1 cellular context compared by ENCODE assay signal in genomic region chr5:16392718-16393117, GRCh38.
TF ChIP-seq lines count a peak whose summit lies in the region.

No MANE protein-coding gene starts in this region.

TF ChIP-seq in K562, 482 proteins besides CTCF, POLR2A, EP300 and RAD21:
- TF ChIP-seq GABPA (tag; conservative IDR thresholded peaks at IDR 0.05; ENCODE audit: low read depth) (peak; percentile 35; the same call in 1 of the 2 replicates), DACH1 (IDR thresholded peaks at IDR 0.05; ENCODE audit: partially characterized antibody) (peak; percentile 60), FOSL1 (tag; conservative IDR thresholded peaks at IDR 0.05) (peak; percentile 82), JUND (IDR thresholded peaks at IDR 0.05; ENCODE audit: borderline replicate concordance, low read depth, low read length) (peak; percentile 67; the same call in 1 of the 2 replicates), JUND (tag; IDR thresholded peaks at IDR 0.05; ENCODE audit: borderline replicate concordance, low read depth, low read length) (peak; percentile 70; the same call in 2 of the 3 replicates), ARID1B (IDR thresholded peaks at IDR 0.05) (peak; percentile 35; the same call in 1 of the 2 replicates), RERE (CRISPR knock-in tag; IDR thresholded peaks at IDR 0.05; ENCODE audit: borderline replicate concordance) (no peak), NFE2 (IDR thresholded peaks at IDR 0.05; ENCODE audit: low read depth) (0 out of 2 replicates have a peak, but pooled peaks have one; percentile 18), IRF9 (tag; IDR thresholded peaks at IDR 0.05) (no peak), DPF2 (IDR thresholded peaks at IDR 0.05) (0 out of 2 replicates have a peak, but pooled peaks have one; percentile 18), EGR1 (conservative IDR thresholded peaks at IDR 0.05) (0 out of 2 replicates have a peak, but pooled peaks have one; percentile 6)
- TF ChIP-seq, protein P1, sequence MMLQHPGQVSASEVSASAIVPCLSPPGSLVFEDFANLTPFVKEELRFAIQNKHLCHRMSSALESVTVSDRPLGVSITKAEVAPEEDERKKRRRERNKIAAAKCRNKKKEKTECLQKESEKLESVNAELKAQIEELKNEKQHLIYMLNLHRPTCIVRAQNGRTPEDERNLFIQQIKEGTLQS (IDR thresholded peaks at IDR 0.05) = peak; percentile 46; the same call in 1 of the 2 replicates
- TF ChIP-seq, protein P1 (CRISPR knock-in tag; conservative IDR thresholded peaks at IDR 0.05) = no peak
